Comparison of ENCODE assay signal across 13 cellular contexts in genomic region chr6:10269814-10270472, GRCh38.
DNase-seq lines count a peak whose midpoint lies in the region; ATAC-seq, FAIRE-seq and TF ChIP-seq lines count a peak whose summit lies in the region.
"Had no signal": no experiment of that assay in that cellular context is flagged by ENCODE, and none has a peak within 500 bp of the region (broad histone marks: within the 10 kb centered on the region; RNA-seq: fewer than 3 reads in every experiment).

No MANE protein-coding gene starts in this region.

- H3K4me3 Mint-ChIP-seq in activated CD4-positive, alpha-beta memory T cell treated with anti-CD3 and anti-CD28 coated beads, Interleukin-2, amount 10 ng/mL, durations not matched to agents 7 days and 5 days: no peak overlapping the region
- H3K4me3 Mint-ChIP-seq: activated CD8-positive, alpha-beta memory T cell treated with anti-CD3 and anti-CD28 coated beads, Interleukin-2, amount 10 ng/mL, durations not matched to agents 7 days and 5 days; activated naive CD8-positive, alpha-beta T cell treated with anti-CD3 and anti-CD28 coated beads, Interleukin-2, amount 50 U/mL, for 24 hours; effector memory CD8-positive, alpha-beta T cell; mesothelial cell of epicardium had no signal

- POLR2A ChIA-PET in activated CD4-positive, alpha-beta memory T cell treated with anti-CD3 and anti-CD28 coated beads, Interleukin-2, amount 10 ng/mL, durations not matched to agents 7 days and 5 days (lab: Charles Lee): no interaction called here

- intact Hi-C loops in left ventricle myocardium superior (cut with micrococcal nuclease): no loop called here

- no peaks in the 10 kb centered on the region for H3K27me3 ChIP-seq in bronchial epithelial cell (ENCODE audit: control insufficient read depth, insufficient read depth, low read length)

- no peak for TF ChIP-seq CTCF in bronchial epithelial cell (IDR thresholded peaks at IDR 0.05; ENCODE audit: insufficient read depth, low read length, severe bottlenecking)

- no peak for FAIRE-seq in bronchial epithelial cell (lab: Jason Lieb, UNC)

- CTCF ChIA-PET in activated CD4-positive, alpha-beta memory T cell treated with anti-CD3 and anti-CD28 coated beads, Interleukin-2, amount 10 ng/mL, durations not matched to agents 7 days and 5 days (lab: Charles Lee): no interaction called here

- H3K27ac Mint-ChIP-seq in activated CD4-positive, alpha-beta memory T cell treated with anti-CD3 and anti-CD28 coated beads, Interleukin-2, amount 10 ng/mL, durations not matched to agents 7 days and 5 days: no peak overlapping the region
- H3K27ac Mint-ChIP-seq: activated CD8-positive, alpha-beta memory T cell treated with anti-CD3 and anti-CD28 coated beads, Interleukin-2, amount 10 ng/mL, durations not matched to agents 7 days and 5 days; activated naive CD8-positive, alpha-beta T cell treated with anti-CD3 and anti-CD28 coated beads, Interleukin-2, amount 50 U/mL, for 24 hours; effector memory CD8-positive, alpha-beta T cell; mesothelial cell of epicardium had no signal

- ATAC-seq in GM19468 (IDR thresholded peaks at IDR 0.05; ENCODE audit: extremely low read depth, unreplicated experiment) (peak; percentile 75), HG03558 (IDR thresholded peaks at IDR 0.05; ENCODE audit: extremely low read depth, unreplicated experiment) (peak; percentile 61), left ventricle myocardium superior (no peak)
- ATAC-seq: activated CD8-positive, alpha-beta memory T cell treated with anti-CD3 and anti-CD28 coated beads, Interleukin-2, amount 10 ng/mL, durations not matched to agents 7 days and 5 days; activated naive CD8-positive, alpha-beta T cell treated with anti-CD3 and anti-CD28 coated beads, Interleukin-2, amount 50 U/mL, for 24 hours; effector memory CD8-positive, alpha-beta T cell had no signal

- H3K36me3 Mint-ChIP-seq in activated CD4-positive, alpha-beta memory T cell treated with anti-CD3 and anti-CD28 coated beads, Interleukin-2, amount 10 ng/mL, durations not matched to agents 7 days and 5 days (ENCODE audit: low read depth): no peaks in the 10 kb centered on the region
- H3K36me3 Mint-ChIP-seq: activated CD8-positive, alpha-beta memory T cell treated with anti-CD3 and anti-CD28 coated beads, Interleukin-2, amount 10 ng/mL, durations not matched to agents 7 days and 5 days had no signal

- DNase-seq in EH (ENCODE audit: low read depth) (peak; percentile 72), bronchial epithelial cell (ENCODE audit: low read depth) (peak; percentile 56), left ventricle myocardium superior (no peak), MV-4-11 (lab: John Stamatoyannopoulos, UW) (no peak), NCI-H1092 (lab: John Stamatoyannopoulos, UW) (no peak)
- DNase-seq in activated CD4-positive, alpha-beta memory T cell treated with anti-CD3 and anti-CD28 coated beads, Interleukin-2, amount 10 ng/mL, durations not matched to agents 7 days and 5 days: no peak
- DNase-seq: activated CD8-positive, alpha-beta memory T cell treated with anti-CD3 and anti-CD28 coated beads, Interleukin-2, amount 10 ng/mL, durations not matched to agents 7 days and 5 days; activated naive CD8-positive, alpha-beta T cell treated with anti-CD3 and anti-CD28 coated beads, Interleukin-2, amount 50 U/mL, for 24 hours; effector memory CD8-positive, alpha-beta T cell; NCI-H2171 had no signal

- H3K9me3 Mint-ChIP-seq in activated CD4-positive, alpha-beta memory T cell treated with anti-CD3 and anti-CD28 coated beads, Interleukin-2, amount 10 ng/mL, durations not matched to agents 7 days and 5 days: no peaks in the 10 kb centered on the region
- H3K9me3 Mint-ChIP-seq: activated naive CD8-positive, alpha-beta T cell treated with anti-CD3 and anti-CD28 coated beads, Interleukin-2, amount 50 U/mL, for 24 hours; effector memory CD8-positive, alpha-beta T cell had no signal

- H3K27me3 Mint-ChIP-seq in activated CD4-positive, alpha-beta memory T cell treated with anti-CD3 and anti-CD28 coated beads, Interleukin-2, amount 10 ng/mL, durations not matched to agents 7 days and 5 days: peaks cover 5% of the 10 kb centered on the region

- no peaks in the 10 kb centered on the region for H3K4me1 Mint-ChIP-seq in activated CD4-positive, alpha-beta memory T cell treated with anti-CD3 and anti-CD28 coated beads, Interleukin-2, amount 10 ng/mL, durations not matched to agents 7 days and 5 days
- H3K4me1 Mint-ChIP-seq: activated CD8-positive, alpha-beta memory T cell treated with anti-CD3 and anti-CD28 coated beads, Interleukin-2, amount 10 ng/mL, durations not matched to agents 7 days and 5 days; activated naive CD8-positive, alpha-beta T cell treated with anti-CD3 and anti-CD28 coated beads, Interleukin-2, amount 50 U/mL, for 24 hours had no signal

- no peak overlapping the region for H3K4me3 ChIP-seq in bronchial epithelial cell (ENCODE audit: low read depth, low read length)

- H3K36me3 ChIP-seq in bronchial epithelial cell (ENCODE audit: control insufficient read depth, insufficient read depth, low read length): no peaks in the 10 kb centered on the region

Comparison
In these comparisons a context has a peak if more than half of its experiments do, and no peak if none do; other contexts are left out.
1. DNase-seq: peak in EH (single experiment) and bronchial epithelial cell (single experiment); none in activated CD4-positive, alpha-beta memory T cell treated with anti-CD3 and anti-CD28 coated beads, Interleukin-2, amount 10 ng/mL, durations not matched to agents 7 days and 5 days (single experiment), left ventricle myocardium superior (single experiment), MV-4-11 (single experiment) and NCI-H1092 (single experiment).